Comparison of ENCODE assay signal across 1 cellular context in genomic region chr15:65904301-65904700, GRCh38.
TF ChIP-seq lines count a peak whose summit lies in the region.

No MANE protein-coding gene starts in this region.

TF ChIP-seq in K562, 482 proteins besides CTCF, POLR2A, EP300 and RAD21 (continued from another document and continues in another):
- TF ChIP-seq CBFA2T2 (conservative IDR thresholded peaks at IDR 0.05) (no peak), RBM22 (IDR thresholded peaks at IDR 0.05; ENCODE audit: low read depth, low read length, poor library complexity, severe bottlenecking) (no peak), ZNF280B (CRISPR knock-in tag; IDR thresholded peaks at IDR 0.05) (no peak), BCOR (IDR thresholded peaks at IDR 0.05) (no peak), ZBTB17 (CRISPR knock-in tag; IDR thresholded peaks at IDR 0.05) (no peak), CEBPG (CRISPR knock-in tag; IDR thresholded peaks at IDR 0.05) (no peak), CEBPG (tag; conservative IDR thresholded peaks at IDR 0.05 in 1 of 2, IDR thresholded peaks at IDR 0.05 in 1 of 2) (no peak), CCNT2 (IDR thresholded peaks at IDR 0.05; ENCODE audit: borderline replicate concordance, extremely low read depth, insufficient read length, low read depth, low read length) (no peak), CLOCK (CRISPR knock-in tag; IDR thresholded peaks at IDR 0.05; ENCODE audit: borderline replicate concordance) (no peak), DEAF1 (CRISPR knock-in tag; IDR thresholded peaks at IDR 0.05) (no peak), ZSCAN29 (IDR thresholded peaks at IDR 0.05) (no peak), RERE (CRISPR knock-in tag; IDR thresholded peaks at IDR 0.05; ENCODE audit: borderline replicate concordance) (no peak), ZNF143 (CRISPR knock-in tag; IDR thresholded peaks at IDR 0.05) (no peak), CSDE1 (IDR thresholded peaks at IDR 0.05) (peak in 1 of 2 experiments; percentile 33; a peak in 1 of 4 replicates), TEAD1 (CRISPR knock-in tag; IDR thresholded peaks at IDR 0.05) (no peak), MYC (IDR thresholded peaks at IDR 0.05; ENCODE audit: low read depth, low read length) (no peak), MYC (CRISPR knock-in tag; IDR thresholded peaks at IDR 0.05; ENCODE audit: borderline replicate concordance, low read depth) (no peak), ZNF445 (CRISPR knock-in tag; IDR thresholded peaks at IDR 0.05; ENCODE audit: low read depth) (no peak), PPARD (CRISPR knock-in tag; IDR thresholded peaks at IDR 0.05) (no peak), BRD9 (IDR thresholded peaks at IDR 0.05; ENCODE audit: low read depth, partially characterized antibody) (no peak), ARID1B (IDR thresholded peaks at IDR 0.05) (peak; percentile 60), ZNF318 (IDR thresholded peaks at IDR 0.05; ENCODE audit: borderline replicate concordance in 1 of 2, low read depth in 1 of 2) (no peak), CHD4 (IDR thresholded peaks at IDR 0.05; ENCODE audit: insufficient read depth, insufficient replicate concordance, low read depth, low read length, poor library complexity, severe bottlenecking) (no peak), NFIX (CRISPR knock-in tag; IDR thresholded peaks at IDR 0.05; ENCODE audit: low read depth) (no peak), YY1 (IDR thresholded peaks at IDR 0.05; ENCODE audit: borderline replicate concordance in 1 of 3, control insufficient read depth in 1 of 3, extremely low read depth in 1 of 3, insufficient read depth in 3 of 3, insufficient read length in 1 of 3, insufficient replicate concordance in 2 of 3, low read depth in 1 of 3, low read length in 2 of 3) (no peak), LARP7 (IDR thresholded peaks at IDR 0.05) (no peak), DDX20 (tag; IDR thresholded peaks at IDR 0.05; ENCODE audit: low read depth) (no peak), NFRKB (IDR thresholded peaks at IDR 0.05; ENCODE audit: low read depth) (no peak), LEF1 (IDR thresholded peaks at IDR 0.05) (no peak), ZNF444 (CRISPR knock-in tag; IDR thresholded peaks at IDR 0.05) (no peak), HSF4 (CRISPR knock-in tag; IDR thresholded peaks at IDR 0.05; ENCODE audit: borderline replicate concordance) (no peak), COPS2 (conservative IDR thresholded peaks at IDR 0.05) (no peak), ELF4 (CRISPR knock-in tag; IDR thresholded peaks at IDR 0.05) (no peak), KAT7 (CRISPR knock-in tag; IDR thresholded peaks at IDR 0.05; ENCODE audit: borderline replicate concordance) (no peak), GTF2B (IDR thresholded peaks at IDR 0.05; ENCODE audit: extremely low read depth, insufficient read length) (no peak), MEF2D (tag; conservative IDR thresholded peaks at IDR 0.05; ENCODE audit: low read depth) (no peak), ZC3H4 (CRISPR knock-in tag; IDR thresholded peaks at IDR 0.05; ENCODE audit: borderline replicate concordance) (no peak), SMARCE1 (IDR thresholded peaks at IDR 0.05) (0 out of 2 replicates have a peak, but pooled peaks have one; percentile 28), C11orf30 (IDR thresholded peaks at IDR 0.05; ENCODE audit: low read depth) (peak; percentile 61), ERF (CRISPR knock-in tag; IDR thresholded peaks at IDR 0.05) (no peak), CBX5 (IDR thresholded peaks at IDR 0.05; ENCODE audit: borderline replicate concordance, low read depth) (no peak), CTBP1 (IDR thresholded peaks at IDR 0.05; ENCODE audit: borderline replicate concordance) (peak; percentile 45; the same call in 1 of the 2 replicates), ATF2 (CRISPR knock-in tag; IDR thresholded peaks at IDR 0.05) (no peak)
